ENCODE assay signal across 15 cellular contexts in genomic region chr16:66970775-66971725, GRCh38. TPM values are rescaled to one million over a fixed set of nuclear protein-coding genes. Genes with fewer than 3 reads are reported as not detected.
A peak's percentile ranks its signal among the peaks of the same experiment; 100 is the strongest.
DNase-seq lines count a peak whose midpoint lies in the region; ATAC-seq and TF ChIP-seq lines count a peak whose summit lies in the region.
"Had no signal": no experiment of that assay in that cellular context is flagged by ENCODE, and none has a peak within 500 bp of the region (broad histone marks: within the 10 kb centered on the region; RNA-seq: fewer than 3 reads in every experiment).

No MANE protein-coding gene starts in this region.

- no peak for ATAC-seq in HG02884 (IDR thresholded peaks at IDR 0.05; ENCODE audit: unreplicated experiment)
- no peak for ATAC-seq in HG03139 (IDR thresholded peaks at IDR 0.05; ENCODE audit: unreplicated experiment)
- ATAC-seq: naive thymus-derived CD8-positive, alpha-beta T cell had no signal

- DNase-seq in AG04450 (ENCODE audit: low read depth, low spot score) (peak; percentile 11), HS-5 (ENCODE audit: low read depth) (peak; percentile 64), choroid plexus epithelial cell (ENCODE audit: low read depth) (peak; percentile 67), Peyer's patch (no peak)
- DNase-seq: activated effector memory CD4-positive, alpha-beta T cell treated with Interleukin-2 at 50 U/mL for 16 hours; naive thymus-derived CD8-positive, alpha-beta T cell; NCI-H1417; NCI-H774; SK-N-SH; transverse colon had no signal

- H3K4me1 ChIP-seq in Peyer's patch = no peaks in the 10 kb centered on the region
- H3K4me1 ChIP-seq: transverse colon had no signal

- TF ChIP-seq POLR2A in Peyer's patch (IDR thresholded peaks at IDR 0.05) = no peak

- TF ChIP-seq CTCF in AG04450 (IDR thresholded peaks at IDR 0.05; ENCODE audit: low read depth, low read length) (no peak), choroid plexus epithelial cell (conservative IDR thresholded peaks at IDR 0.05; ENCODE audit: low read depth, low read length) (no peak), Peyer's patch (IDR thresholded peaks at IDR 0.05) (no peak)

- POLR2A ChIA-PET in AG04450 (lab: Yijun Ruan, JAX) = no interaction called here

- H3K4me3 ChIP-seq in AG04450 (ENCODE audit: low read depth, low read length) (no peak overlapping the region), choroid plexus epithelial cell (ENCODE audit: low read depth, low read length) (no peak overlapping the region), Peyer's patch (no peak overlapping the region)
- H3K4me3 ChIP-seq: skin epidermis, transverse colon had no signal

- H3K27ac ChIP-seq in AG04450 (ENCODE audit: low read depth, low read length) (no peak overlapping the region), Peyer's patch (no peak overlapping the region)
- H3K27ac ChIP-seq: C4-2B, skin epidermis, transverse colon had no signal

- peaks cover 11% of the 10 kb centered on the region for H3K27me3 ChIP-seq in AG04450 (ENCODE audit: control insufficient read depth, insufficient read depth, low read length)
- no peaks in the 10 kb centered on the region for H3K27me3 ChIP-seq in Peyer's patch
- H3K27me3 ChIP-seq: transverse colon had no signal

- no peaks in the 10 kb centered on the region for H3K9me3 ChIP-seq in AG04450 (ENCODE audit: control insufficient read depth, insufficient read depth, low read length)
- no peaks in the 10 kb centered on the region for H3K9me3 ChIP-seq in Peyer's patch
- H3K9me3 ChIP-seq: SK-N-SH, transverse colon had no signal

- H3K36me3 ChIP-seq in Peyer's patch = peaks cover 0 to 6% (median 0%) of the 10 kb centered on the region in 3 donors
- H3K36me3 ChIP-seq: transverse colon had no signal

- CTCF ChIA-PET in AG04450 (lab: Charles Lee) = interaction anchor here (0.5 to 1.7 kb wide), 4 partner anchors 163 to 663 kb away, joined by 4 to 5 read pairs (median 4); no protein-coding TSS in a partner anchor

RNA-seq across cellular contexts. Expression of gene CES3, which starts 10.0 kb away (rescaled TPM):
- polyA plus RNA-seq in AG04450 (2011; rRNA removed) = 0.06 and 0.12 TPM in 2 replicates
- polyA minus RNA-seq in AG04450 (2011; rRNA and poly(A)+ RNA removed) = 0.05 TPM in 1 of 2 replicates, not detected in the other
- 100 to 1,000 TPM in 3 of 4 donors, 10 to 100 TPM in 1; 28.9 to 227 (median 161) TPM for total RNA-seq in Peyer's patch
- total RNA-seq: kidney epithelial cell had no signal
- polyA plus RNA-seq: naive thymus-derived CD8-positive, alpha-beta T cell had no signal

RNA-seq across cellular contexts. Expression of gene CES4A, which starts 17.3 kb away (rescaled TPM):
- polyA plus RNA-seq in AG04450 (2011; rRNA removed) = 2.8 and 3.3 TPM in 2 replicates
- 1.4 and 1.9 TPM in 2 replicates for polyA minus RNA-seq in AG04450 (2011; rRNA and poly(A)+ RNA removed)
- total RNA-seq in Peyer's patch = 10 to 100 TPM; 13.7 to 26.5 (median 17.9) TPM

RNA-seq across cellular contexts. Expression of gene CES2, which starts 35.7 kb away (rescaled TPM):
- polyA plus RNA-seq in AG04450 (2011; rRNA removed) = 20.7 and 24.9 TPM in 2 replicates
- 20.5 and 27.5 TPM in 2 replicates for polyA minus RNA-seq in AG04450 (2011; rRNA and poly(A)+ RNA removed)
- total RNA-seq in Peyer's patch = 1,000 to 10,000 TPM in 3 of 4 donors, 100 to 1,000 TPM in 1; 113 to 4,512 (median 3,000) TPM

RNA-seq across cellular contexts. Expression of gene CIAO2B, which starts 36.8 kb away (rescaled TPM):
- 131 and 166 TPM in 2 replicates for polyA plus RNA-seq in AG04450 (2011; rRNA removed)
- polyA minus RNA-seq in AG04450 (2011; rRNA and poly(A)+ RNA removed) = 118 and 145 TPM in 2 replicates
- total RNA-seq in Peyer's patch = 10 to 100 TPM; 28.1 to 72.7 (median 55.2) TPM

RNA-seq across cellular contexts. Expression of gene RRAD, which starts 45.7 kb away (rescaled TPM):
- 1.9 and 2.7 TPM in 2 replicates for polyA plus RNA-seq in AG04450 (2011; rRNA removed)
- 0.65 and 1.1 TPM in 2 replicates for polyA minus RNA-seq in AG04450 (2011; rRNA and poly(A)+ RNA removed)
- 1 to 10 TPM in 3 of 4 donors, under 1 TPM in 1; 0.53 to 4.1 (median 2.8) TPM for total RNA-seq in Peyer's patch
- polyA plus RNA-seq: naive thymus-derived CD8-positive, alpha-beta T cell had no signal

Comparison
In these comparisons a context has a peak if more than half of its experiments do, and no peak if none do; other contexts are left out.
1. DNase-seq: peak in AG04450 (single experiment), HS-5 (single experiment) and choroid plexus epithelial cell (single experiment); none in Peyer's patch (0 of 3).